In the genomic region with DNA sequence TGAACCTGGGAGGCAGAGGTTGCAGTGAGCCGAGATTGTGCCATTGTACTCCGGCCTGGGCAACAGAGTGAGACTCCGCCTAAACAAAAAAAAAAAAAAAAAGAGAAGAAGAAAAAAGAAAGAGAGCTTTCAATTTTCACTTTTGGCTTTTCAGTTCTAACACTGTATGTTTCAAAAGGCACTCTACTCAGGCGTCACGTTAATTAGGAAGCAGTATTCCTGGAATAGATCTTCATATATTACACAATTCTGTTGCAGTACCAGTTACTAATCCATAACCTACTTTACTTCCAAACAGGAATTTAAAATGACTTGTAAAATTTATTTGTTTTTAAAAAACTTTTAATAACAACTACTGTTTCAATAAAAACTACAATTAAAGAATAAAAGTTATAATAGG, we compare ENCODE assay signal across 30 cellular contexts.
"Had no signal": no experiment of that assay in that cellular context is flagged by ENCODE, and none has a peak within 500 bp of the region (broad histone marks: within the 10 kb centered on the region; RNA-seq: fewer than 3 reads in every experiment).

No MANE protein-coding gene starts in this region.

- ATAC-seq: activated CD4-positive, alpha-beta T cell treated with anti-CD3 and anti-CD28 coated beads for 36 hours; activated CD4-positive, CD25-positive, alpha-beta regulatory T cell treated with anti-CD3 and anti-CD28 coated beads, Interleukin-2, amount 50 U/mL, for 24 hours; activated CD8-positive, alpha-beta T cell treated with anti-CD3 and anti-CD28 coated beads, Interleukin-2, amount 10 ng/mL, durations not matched to agents 7 days and 5 days; PC-3; WTC11 had no signal

- H3K4me2 ChIP-seq: KMS-11 had no signal

- H3K27me3 ChIP-seq: ascending aorta, cardiac muscle cell, Peyer's patch had no signal

- H3K27ac Mint-ChIP-seq: activated CD4-positive, alpha-beta T cell treated with anti-CD3 and anti-CD28 coated beads for 36 hours; activated CD4-positive, alpha-beta T cell treated with anti-CD3 and anti-CD28 coated beads, Interleukin-2, amount 10 ng/mL, durations not matched to agents 7 days and 5 days; activated CD8-positive, alpha-beta T cell treated with anti-CD3 and anti-CD28 coated beads, Interleukin-2, amount 10 ng/mL, durations not matched to agents 7 days and 5 days; activated naive CD4-positive, alpha-beta T cell treated with anti-CD3 and anti-CD28 coated beads, Interleukin-2, amount 50 U/mL, for 24 hours; activated naive CD8-positive, alpha-beta T cell treated with anti-CD3 and anti-CD28 coated beads, Interleukin-2, amount 10 ng/mL, durations not matched to agents 7 days and 5 days; activated T-cell treated with anti-CD3 and anti-CD28 coated beads, Interleukin-2, amount 50 U/mL, for 24 hours; activated T-helper 2 cell treated with anti-CD3 and anti-CD28 coated beads, Interferon-gamma antibody, Interleukin-2, Interleukin-4, amounts not matched to agents 10 μg/mL and 5 μg/mL and 100 μg/mL, durations not matched to agents 14 hours and 24 hours and 36 hours; WTC11 had no signal

- H3K4me1 Mint-ChIP-seq: activated CD4-positive, alpha-beta T cell treated with anti-CD3 and anti-CD28 coated beads, Interleukin-2, amount 10 ng/mL, durations not matched to agents 7 days and 5 days; activated naive CD8-positive, alpha-beta T cell treated with anti-CD3 and anti-CD28 coated beads, Interleukin-2, amount 10 ng/mL, durations not matched to agents 7 days and 5 days had no signal

- H3K9me3 Mint-ChIP-seq: activated CD4-positive, alpha-beta T cell treated with anti-CD3 and anti-CD28 coated beads, Interleukin-2, amount 10 ng/mL, durations not matched to agents 7 days and 5 days; activated naive CD4-positive, alpha-beta T cell treated with anti-CD3 and anti-CD28 coated beads, Interleukin-2, amount 50 U/mL, for 24 hours; activated naive CD8-positive, alpha-beta T cell treated with anti-CD3 and anti-CD28 coated beads, Interleukin-2, amount 10 ng/mL, durations not matched to agents 7 days and 5 days; activated T-cell treated with anti-CD3 and anti-CD28 coated beads, Interleukin-2, amount 50 U/mL, for 24 hours; activated T-helper 2 cell treated with anti-CD3 and anti-CD28 coated beads, Interferon-gamma antibody, Interleukin-2, Interleukin-4, amounts not matched to agents 10 μg/mL and 5 μg/mL and 100 μg/mL, durations not matched to agents 14 hours and 24 hours and 36 hours; central memory CD8-positive, alpha-beta T cell; WTC11 had no signal

- H3K36me3 ChIP-seq: ascending aorta, cardiac muscle cell, Peyer's patch had no signal

- H3K9me3 ChIP-seq: ascending aorta, Peyer's patch had no signal

- H3K36me3 Mint-ChIP-seq: activated naive CD8-positive, alpha-beta T cell treated with anti-CD3 and anti-CD28 coated beads, Interleukin-2, amount 10 ng/mL, durations not matched to agents 7 days and 5 days; WTC11 had no signal

- H3K9ac ChIP-seq: KMS-11 had no signal

- H3K4me3 ChIP-seq: ascending aorta, cardiac muscle cell, Peyer's patch had no signal

- H3K27me3 Mint-ChIP-seq: activated CD4-positive, alpha-beta T cell treated with anti-CD3 and anti-CD28 coated beads for 36 hours; activated CD4-positive, alpha-beta T cell treated with anti-CD3 and anti-CD28 coated beads, Interleukin-2, amount 10 ng/mL, durations not matched to agents 7 days and 5 days; activated naive CD4-positive, alpha-beta T cell treated with anti-CD3 and anti-CD28 coated beads, Interleukin-2, amount 50 U/mL, for 24 hours; activated naive CD8-positive, alpha-beta T cell treated with anti-CD3 and anti-CD28 coated beads, Interleukin-2, amount 10 ng/mL, durations not matched to agents 7 days and 5 days; activated T-cell treated with anti-CD3 and anti-CD28 coated beads, Interleukin-2, amount 50 U/mL, for 24 hours; central memory CD8-positive, alpha-beta T cell had no signal

- H3K27ac ChIP-seq: ascending aorta, cardiac muscle cell, KMS-11, Peyer's patch had no signal

- H3K4me1 ChIP-seq: ascending aorta had no signal

- H3K4me3 Mint-ChIP-seq: activated CD4-positive, alpha-beta T cell treated with anti-CD3 and anti-CD28 coated beads for 36 hours; activated CD4-positive, alpha-beta T cell treated with anti-CD3 and anti-CD28 coated beads, Interleukin-2, amount 10 ng/mL, durations not matched to agents 7 days and 5 days; activated CD8-positive, alpha-beta T cell treated with anti-CD3 and anti-CD28 coated beads, Interleukin-2, amount 10 ng/mL, durations not matched to agents 7 days and 5 days; activated naive CD4-positive, alpha-beta T cell treated with anti-CD3 and anti-CD28 coated beads, Interleukin-2, amount 50 U/mL, for 24 hours; activated naive CD8-positive, alpha-beta T cell treated with anti-CD3 and anti-CD28 coated beads, Interleukin-2, amount 10 ng/mL, durations not matched to agents 7 days and 5 days; activated T-cell treated with anti-CD3 and anti-CD28 coated beads, Interleukin-2, amount 50 U/mL, for 24 hours; central memory CD8-positive, alpha-beta T cell; WTC11 had no signal

- DNase-seq: activated CD4-positive, alpha-beta T cell treated with anti-CD3 and anti-CD28 coated beads for 36 hours; activated CD4-positive, alpha-beta T cell treated with anti-CD3 and anti-CD28 coated beads, Interleukin-2, amount 10 ng/mL, durations not matched to agents 7 days and 5 days; activated CD4-positive, alpha-beta T cell treated with anti-CD3 and anti-CD28 coated beads, Interleukin-2, amount 50 U/mL, for 48 hours; activated CD8-positive, alpha-beta T cell treated with anti-CD3 and anti-CD28 coated beads, Interleukin-2, amount 10 ng/mL, durations not matched to agents 7 days and 5 days; activated gamma-delta T cell; activated naive CD4-positive, alpha-beta T cell treated with Interleukin-2 at 50 U/mL for 16 hours; activated naive CD8-positive, alpha-beta T cell treated with anti-CD3 and anti-CD28 coated beads, Interleukin-2, amount 10 ng/mL, durations not matched to agents 7 days and 5 days; activated T-cell treated with anti-CD3 and anti-CD28 coated beads, Interleukin-2, amount 50 U/mL, for 24 hours; amygdala; MM.1S; MV-4-11; NCI-H1092; NCI-H1436 treated with DMSO at 0.1 percent for 48 hours; NCI-H1694 treated with DMSO at 0.1 percent for 48 hours; NCI-H2029; NCI-H345; NCI-H524 treated with DMSO at 0.1 percent for 48 hours; PC-3; Peyer's patch; RPMI8226; SHP77 treated with DMSO at 0.1 percent for 48 hours; T1000 had no signal
